20 cellular contexts compared by ENCODE assay signal in the genomic region with DNA sequence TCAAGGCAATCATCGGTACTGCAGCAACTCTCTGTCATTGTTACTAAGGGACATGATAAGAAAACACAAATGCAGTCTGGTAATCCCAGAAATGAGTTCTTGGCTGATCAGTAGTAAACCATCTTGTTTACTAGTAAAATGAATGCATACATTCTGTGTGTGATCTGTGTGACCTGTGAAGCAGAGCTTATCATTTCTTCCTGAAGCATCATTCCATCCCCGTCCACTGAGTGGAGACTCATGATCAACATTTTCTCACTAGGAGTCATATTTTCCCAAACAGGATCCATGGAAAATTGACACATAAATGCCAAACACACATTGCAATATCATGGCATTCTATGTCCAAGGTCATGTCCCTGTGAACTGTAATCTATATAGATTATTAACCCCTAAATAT.
"Had no signal": no experiment of that assay in that cellular context is flagged by ENCODE, and none has a peak within 500 bp of the region (broad histone marks: within the 10 kb centered on the region; RNA-seq: fewer than 3 reads in every experiment).

No MANE protein-coding gene starts in this region.

- H3K27ac ChIP-seq: gastrocnemius medialis, left ventricle myocardium inferior, VCaP had no signal

- H3K27me3 ChIP-seq: gastrocnemius medialis had no signal

- H3K4me1 ChIP-seq: gastrocnemius medialis, left ventricle myocardium inferior had no signal

- ATAC-seq: activated CD8-positive, alpha-beta T cell treated with anti-CD3 and anti-CD28 coated beads, Interleukin-2, amount 10 ng/mL, durations not matched to agents 7 days and 5 days; activated naive CD4-positive, alpha-beta T cell treated with anti-CD3 and anti-CD28 coated beads, Interleukin-2, amount 50 U/mL, for 72 hours; esophagus mucosa; gastrocnemius medialis; natural killer cell; T-helper 17 cell had no signal

- DNase-seq: activated CD4-positive, alpha-beta T cell treated with anti-CD3 and anti-CD28 coated beads, Interleukin-2, amount 50 U/mL, for 1 hour; activated CD4-positive, CD25-positive, alpha-beta regulatory T cell treated with anti-CD3 and anti-CD28 coated beads, Interleukin-2, amount 50 U/mL, for 72 hours; activated CD8-positive, alpha-beta T cell treated with anti-CD3 and anti-CD28 coated beads, Interleukin-2, amount 10 ng/mL, durations not matched to agents 7 days and 5 days; activated T-cell treated with anti-CD3 and anti-CD28 coated beads, Interleukin-2, amount 50 U/mL, for 1 hour; aorta; central memory CD4-positive, alpha-beta T cell; effector memory CD4-positive, alpha-beta T cell; gastrocnemius medialis; hippocampal formation; kidney glomerular epithelial cell; left ventricle myocardium inferior; midbrain; natural killer cell; retina; stimulated activated CD4-positive, alpha-beta T cell treated with anti-CD3 and anti-CD28 coated beads, Interleukin-2, amount 100 ng/mL, for 48 hours; stimulated activated naive CD4-positive, alpha-beta T cell; T-helper 17 cell had no signal
